Comparison of ENCODE assay signal across 7 cellular contexts in the genomic region with DNA sequence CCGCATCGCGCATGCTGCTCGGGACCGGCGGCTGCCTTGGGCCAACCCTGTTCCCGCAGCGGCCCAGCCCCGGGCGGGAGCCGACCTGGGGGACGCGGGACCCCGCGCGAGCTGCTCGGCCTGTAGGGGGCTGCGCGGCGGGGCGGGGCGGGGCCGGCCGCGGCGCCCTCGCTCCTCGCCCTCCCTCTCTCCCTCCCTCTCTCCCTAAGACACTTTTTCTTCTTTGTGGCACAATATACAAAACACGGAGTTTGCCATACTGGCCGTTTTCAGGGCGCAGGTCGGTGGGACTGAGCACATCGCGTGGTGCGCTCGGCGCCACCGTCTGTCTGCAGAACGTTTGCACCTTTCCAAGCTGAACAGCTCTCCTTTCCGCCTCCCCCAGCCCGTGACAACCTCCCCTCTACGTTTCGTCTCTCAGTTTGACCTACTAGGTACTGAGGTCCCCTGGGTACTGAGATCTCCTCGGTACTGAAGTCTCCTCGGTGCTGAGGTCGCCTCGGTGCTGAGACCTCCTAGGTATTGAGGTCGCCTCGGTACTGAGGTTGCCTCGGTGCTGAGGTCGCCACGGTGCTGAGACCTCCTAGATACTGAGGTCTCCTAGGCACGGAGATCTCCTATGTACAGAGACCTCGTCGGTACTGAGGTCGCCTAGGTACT.
DNase-seq lines count a peak whose midpoint lies in the region; ATAC-seq and TF ChIP-seq lines count a peak whose summit lies in the region.

No MANE protein-coding gene starts in this region.

- peak overlapping the region in 1 of 4 donors; percentile 38 for H3K27ac ChIP-seq in Peyer's patch

- H3K27ac Mint-ChIP-seq in stimulated activated naive CD8-positive, alpha-beta T cell treated with anti-CD3 and anti-CD28 coated beads, Interleukin-15, Interleukin-2, amounts not matched to agents 100 ng/mL and 50 ng/mL, for 24 hours: peak overlapping the region; percentile 80

- TF ChIP-seq CTCF in Peyer's patch (IDR thresholded peaks at IDR 0.05): peak in 1 of 6 experiments; percentile 5
- TF ChIP-seq CTCF in epithelial cell of esophagus (IDR thresholded peaks at IDR 0.05; ENCODE audit: insufficient read depth, low read depth, low read length, missing control alignments): no peak

- H3K4me1 ChIP-seq in Peyer's patch: no peaks in the 10 kb centered on the region

- DNase-seq in Peyer's patch (peak in 2 of 3 donors; percentile 42 to 46), epithelial cell of esophagus (ENCODE audit: low read depth) (peak; percentile 5), SK-N-DZ (ENCODE audit: low spot score) (no peak), hippocampal formation (lab: John Stamatoyannopoulos, UW) (no peak)

- H3K9me3 Mint-ChIP-seq in stimulated activated naive CD8-positive, alpha-beta T cell treated with anti-CD3 and anti-CD28 coated beads, Interleukin-15, Interleukin-2, amounts not matched to agents 100 ng/mL and 50 ng/mL, for 24 hours: no peaks in the 10 kb centered on the region

- H3K4me1 Mint-ChIP-seq in stimulated activated naive CD8-positive, alpha-beta T cell treated with anti-CD3 and anti-CD28 coated beads, Interleukin-15, Interleukin-2, amounts not matched to agents 100 ng/mL and 50 ng/mL, for 24 hours (ENCODE audit: low read depth): no peaks in the 10 kb centered on the region

- H3K4me3 ChIP-seq in Peyer's patch (peak overlapping the region; percentile 10 to 50 (median 42)), epithelial cell of esophagus (ENCODE audit: low read length) (peak overlapping the region; percentile 31)

- no peaks in the 10 kb centered on the region for H3K27me3 ChIP-seq in Peyer's patch

- H3K36me3 Mint-ChIP-seq in stimulated activated naive CD8-positive, alpha-beta T cell treated with anti-CD3 and anti-CD28 coated beads, Interleukin-15, Interleukin-2, amounts not matched to agents 100 ng/mL and 50 ng/mL, for 24 hours (ENCODE audit: low read depth): no peaks in the 10 kb centered on the region

- peak overlapping the region; percentile 81 for H3K4me3 Mint-ChIP-seq in stimulated activated naive CD8-positive, alpha-beta T cell treated with anti-CD3 and anti-CD28 coated beads, Interleukin-15, Interleukin-2, amounts not matched to agents 100 ng/mL and 50 ng/mL, for 24 hours

- H3K36me3 ChIP-seq in Peyer's patch: no peaks in the 10 kb centered on the region

- no peaks in the 10 kb centered on the region for H3K9me3 ChIP-seq in Peyer's patch

- H3K27me3 Mint-ChIP-seq in stimulated activated naive CD8-positive, alpha-beta T cell treated with anti-CD3 and anti-CD28 coated beads, Interleukin-15, Interleukin-2, amounts not matched to agents 100 ng/mL and 50 ng/mL, for 24 hours: no peaks in the 10 kb centered on the region

- no peak for TF ChIP-seq POLR2A in Peyer's patch (IDR thresholded peaks at IDR 0.05)

- ATAC-seq in GM19467 (IDR thresholded peaks at IDR 0.05; ENCODE audit: unreplicated experiment) (peak; percentile 20), HG03439 (IDR thresholded peaks at IDR 0.05; ENCODE audit: unreplicated experiment) (no peak)

Comparison
In these comparisons a context has a peak if more than half of its experiments do, and no peak if none do; other contexts are left out.
1. DNase-seq: peak in Peyer's patch (2 of 3) and epithelial cell of esophagus (single experiment); none in SK-N-DZ (single experiment) and hippocampal formation (0 of 2).